ENCODE assay signal across 8 cellular contexts in the genomic region with DNA sequence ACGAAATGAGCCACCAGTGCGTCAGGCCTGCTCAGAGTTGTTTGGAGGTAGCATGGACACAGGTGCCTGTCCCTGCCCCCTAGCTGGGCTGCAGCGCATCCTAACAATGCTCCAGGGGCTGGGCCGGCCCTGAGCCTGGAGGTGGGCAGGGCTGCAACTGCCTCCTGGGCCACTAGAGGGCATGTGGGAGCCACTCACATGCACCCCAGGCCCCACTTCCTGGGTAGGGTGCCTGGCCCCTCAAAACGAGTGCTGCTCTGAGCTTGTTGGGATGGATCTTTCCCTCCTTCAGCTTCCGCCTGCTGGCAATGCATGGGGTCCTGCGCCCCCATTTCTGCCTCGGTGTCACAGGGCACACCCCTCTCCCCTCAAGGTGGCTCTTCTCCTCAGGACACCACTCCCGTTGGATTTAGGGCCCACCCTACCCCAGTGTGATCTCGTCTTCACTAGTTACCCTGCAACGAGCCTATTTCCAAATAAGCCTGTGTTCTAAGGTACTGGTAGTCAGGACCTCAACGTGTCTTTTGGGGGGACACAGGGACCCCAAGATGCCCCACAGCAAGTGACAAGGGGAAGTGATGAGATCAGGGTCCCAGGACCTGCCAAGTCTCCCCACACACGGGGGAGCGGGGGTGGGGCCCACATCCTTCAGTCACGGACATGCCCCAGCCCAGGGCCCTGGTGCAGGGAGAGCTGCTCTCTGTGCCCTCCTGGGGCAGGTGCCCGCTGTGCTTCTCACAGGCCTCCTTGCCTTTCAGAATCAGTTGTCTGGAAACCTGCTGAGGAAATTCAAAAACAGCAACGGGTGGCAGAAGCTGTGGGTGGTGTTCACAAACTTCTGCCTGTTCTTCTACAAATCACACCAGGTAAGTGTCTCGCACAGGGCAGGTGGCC.
DNase-seq lines count a peak whose midpoint lies in the region; ATAC-seq and TF ChIP-seq lines count a peak whose summit lies in the region.

No MANE protein-coding gene starts in this region.

- no peaks in the 10 kb centered on the region for H3K9me3 Mint-ChIP-seq in naive B cell

- no peaks in the 10 kb centered on the region for H3K9me3 ChIP-seq in endocrine pancreas (ENCODE audit: control insufficient read depth, low read length)

- H3K4me1 Mint-ChIP-seq in naive B cell: peaks cover 12 to 34% (median 13%) of the 10 kb centered on the region in 3 donors

- H3K9ac ChIP-seq in endocrine pancreas (ENCODE audit: control insufficient read depth, insufficient read depth, low read length): peak overlapping the region; percentile 35

- no peaks in the 10 kb centered on the region for H3K27me3 Mint-ChIP-seq in naive B cell

- H3K4me3 ChIP-seq in AG09309 (ENCODE audit: control insufficient read depth, low read depth, low read length): no peak overlapping the region
- H3K4me3 ChIP-seq in endocrine pancreas (ENCODE audit: control insufficient read depth, insufficient read depth, low read length): no peak overlapping the region

- peak; percentile 98 for TF ChIP-seq CTCF in AG09309 (IDR thresholded peaks at IDR 0.05; ENCODE audit: control insufficient read depth, insufficient read depth, low read depth, low read length, missing control alignments)

- H3K36me3 Mint-ChIP-seq in naive B cell: peaks cover 0 to 9% of the 10 kb centered on the region in 2 donors

- no peaks in the 10 kb centered on the region for H3K27me3 ChIP-seq in endocrine pancreas (ENCODE audit: control insufficient read depth, insufficient read depth, low read length)

- ATAC-seq in GM18520 (IDR thresholded peaks at IDR 0.05; ENCODE audit: unreplicated experiment) (peak; percentile 68), HG03045 (IDR thresholded peaks at IDR 0.05; ENCODE audit: unreplicated experiment) (peak; percentile 82), naive B cell (ENCODE audit: low read depth in 2 of 2) (peak; percentile 93)

- peak overlapping the region in 6 of 8 donors; percentile 24 to 42 (median 38) for H3K4me3 Mint-ChIP-seq in naive B cell

- no peak for DNase-seq in AG09309 (ENCODE audit: low read depth)
- DNase-seq in NCI-H69 (lab: John Stamatoyannopoulos, UW): peak; percentile 75
- DNase-seq in activated CD8-positive, alpha-beta memory T cell treated with anti-CD3 and anti-CD28 coated beads for 24 hours: peak; percentile 92
- peak; percentile 70 for DNase-seq in naive B cell
- peak; percentile 35 to 82 (median 71) for DNase-seq in stimulated activated naive CD4-positive, alpha-beta T cell (lab: John Stamatoyannopoulos, UW)

- H3K27ac Mint-ChIP-seq in naive B cell: peak overlapping the region; percentile 27 to 90 (median 85)

- peaks cover 8% of the 10 kb centered on the region for H3K4me1 ChIP-seq in endocrine pancreas (ENCODE audit: control insufficient read depth, insufficient read depth, low read length)

- no peaks in the 10 kb centered on the region for H3K36me3 ChIP-seq in endocrine pancreas (ENCODE audit: control insufficient read depth, insufficient read depth, low read length)
